ENCODE assay signal across 1 cellular context in the genomic region with DNA sequence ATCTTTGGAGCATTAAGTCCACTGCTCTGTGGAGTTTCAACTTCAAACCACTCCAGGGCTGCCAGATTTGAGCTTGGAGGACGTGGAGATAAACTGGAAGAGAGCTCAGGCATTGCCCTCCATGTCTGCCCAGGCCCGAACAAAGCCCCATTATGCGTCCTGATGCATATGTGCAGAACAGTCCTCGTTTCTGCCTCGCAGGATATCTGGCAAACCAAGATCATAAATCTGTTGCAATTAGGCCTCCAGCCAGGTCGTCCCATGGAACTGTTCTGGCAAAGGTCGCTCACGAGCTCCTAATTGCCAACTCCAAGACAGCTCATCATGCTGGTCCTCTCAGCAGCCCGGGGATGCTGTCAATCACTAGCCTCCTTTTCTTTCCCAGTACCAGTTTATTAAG.
TF ChIP-seq lines count a peak whose summit lies in the region.

No MANE protein-coding gene starts in this region.

TF ChIP-seq in HepG2, 621 proteins besides CTCF, POLR2A, EP300 and RAD21:
- TF ChIP-seq, protein P1, sequence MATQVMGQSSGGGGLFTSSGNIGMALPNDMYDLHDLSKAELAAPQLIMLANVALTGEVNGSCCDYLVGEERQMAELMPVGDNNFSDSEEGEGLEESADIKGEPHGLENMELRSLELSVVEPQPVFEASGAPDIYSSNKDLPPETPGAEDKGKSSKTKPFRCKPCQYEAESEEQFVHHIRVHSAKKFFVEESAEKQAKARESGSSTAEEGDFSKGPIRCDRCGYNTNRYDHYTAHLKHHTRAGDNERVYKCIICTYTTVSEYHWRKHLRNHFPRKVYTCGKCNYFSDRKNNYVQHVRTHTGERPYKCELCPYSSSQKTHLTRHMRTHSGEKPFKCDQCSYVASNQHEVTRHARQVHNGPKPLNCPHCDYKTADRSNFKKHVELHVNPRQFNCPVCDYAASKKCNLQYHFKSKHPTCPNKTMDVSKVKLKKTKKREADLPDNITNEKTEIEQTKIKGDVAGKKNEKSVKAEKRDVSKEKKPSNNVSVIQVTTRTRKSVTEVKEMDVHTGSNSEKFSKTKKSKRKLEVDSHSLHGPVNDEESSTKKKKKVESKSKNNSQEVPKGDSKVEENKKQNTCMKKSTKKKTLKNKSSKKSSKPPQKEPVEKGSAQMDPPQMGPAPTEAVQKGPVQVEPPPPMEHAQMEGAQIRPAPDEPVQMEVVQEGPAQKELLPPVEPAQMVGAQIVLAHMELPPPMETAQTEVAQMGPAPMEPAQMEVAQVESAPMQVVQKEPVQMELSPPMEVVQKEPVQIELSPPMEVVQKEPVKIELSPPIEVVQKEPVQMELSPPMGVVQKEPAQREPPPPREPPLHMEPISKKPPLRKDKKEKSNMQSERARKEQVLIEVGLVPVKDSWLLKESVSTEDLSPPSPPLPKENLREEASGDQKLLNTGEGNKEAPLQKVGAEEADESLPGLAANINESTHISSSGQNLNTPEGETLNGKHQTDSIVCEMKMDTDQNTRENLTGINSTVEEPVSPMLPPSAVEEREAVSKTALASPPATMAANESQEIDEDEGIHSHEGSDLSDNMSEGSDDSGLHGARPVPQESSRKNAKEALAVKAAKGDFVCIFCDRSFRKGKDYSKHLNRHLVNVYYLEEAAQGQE (IDR thresholded peaks at IDR 0.05; ENCODE audit: borderline replicate concordance in 1 of 2, low read depth in 1 of 2, low read length in 2 of 2) = no peak
- TF ChIP-seq KMT2B (CRISPR knock-in tag; IDR thresholded peaks at IDR 0.05) = no peak
- TF ChIP-seq FOXJ3 (CRISPR knock-in tag; IDR thresholded peaks at IDR 0.05; ENCODE audit: borderline replicate concordance) = no peak
- no peak for TF ChIP-seq RFXANK (CRISPR knock-in tag; IDR thresholded peaks at IDR 0.05)
- TF ChIP-seq SSRP1 (CRISPR knock-in tag; IDR thresholded peaks at IDR 0.05) = no peak
- TF ChIP-seq ZKSCAN1 (IDR thresholded peaks at IDR 0.05; ENCODE audit: low read length) = no peak
- TF ChIP-seq, protein P2, sequence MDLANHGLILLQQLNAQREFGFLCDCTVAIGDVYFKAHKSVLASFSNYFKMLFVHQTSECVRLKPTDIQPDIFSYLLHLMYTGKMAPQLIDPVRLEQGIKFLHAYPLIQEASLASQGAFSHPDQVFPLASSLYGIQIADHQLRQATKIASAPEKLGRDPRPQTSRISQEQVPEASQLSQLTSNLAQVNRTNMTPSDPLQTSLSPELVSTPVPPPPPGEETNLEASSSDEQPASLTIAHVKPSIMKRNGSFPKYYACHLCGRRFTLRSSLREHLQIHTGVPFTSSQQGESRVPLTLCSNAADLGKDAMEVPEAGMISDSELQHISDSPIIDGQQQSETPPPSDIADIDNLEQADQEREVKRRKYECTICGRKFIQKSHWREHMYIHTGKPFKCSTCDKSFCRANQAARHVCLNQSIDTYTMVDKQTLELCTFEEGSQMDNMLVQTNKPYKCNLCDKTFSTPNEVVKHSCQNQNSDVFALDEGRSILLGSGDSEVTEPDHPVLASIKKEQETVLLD (CRISPR knock-in tag; IDR thresholded peaks at IDR 0.05; ENCODE audit: low read depth) = no peak
- no peak for TF ChIP-seq NCOA1 (CRISPR knock-in tag; IDR thresholded peaks at IDR 0.05)
- no peak for TF ChIP-seq ZNF652 (CRISPR knock-in tag; IDR thresholded peaks at IDR 0.05; ENCODE audit: borderline replicate concordance, low read depth)
- no peak for TF ChIP-seq HMGA1 (CRISPR knock-in tag; conservative IDR thresholded peaks at IDR 0.05)
